ENCODE assay signal across 8 cellular contexts in the genomic region with DNA sequence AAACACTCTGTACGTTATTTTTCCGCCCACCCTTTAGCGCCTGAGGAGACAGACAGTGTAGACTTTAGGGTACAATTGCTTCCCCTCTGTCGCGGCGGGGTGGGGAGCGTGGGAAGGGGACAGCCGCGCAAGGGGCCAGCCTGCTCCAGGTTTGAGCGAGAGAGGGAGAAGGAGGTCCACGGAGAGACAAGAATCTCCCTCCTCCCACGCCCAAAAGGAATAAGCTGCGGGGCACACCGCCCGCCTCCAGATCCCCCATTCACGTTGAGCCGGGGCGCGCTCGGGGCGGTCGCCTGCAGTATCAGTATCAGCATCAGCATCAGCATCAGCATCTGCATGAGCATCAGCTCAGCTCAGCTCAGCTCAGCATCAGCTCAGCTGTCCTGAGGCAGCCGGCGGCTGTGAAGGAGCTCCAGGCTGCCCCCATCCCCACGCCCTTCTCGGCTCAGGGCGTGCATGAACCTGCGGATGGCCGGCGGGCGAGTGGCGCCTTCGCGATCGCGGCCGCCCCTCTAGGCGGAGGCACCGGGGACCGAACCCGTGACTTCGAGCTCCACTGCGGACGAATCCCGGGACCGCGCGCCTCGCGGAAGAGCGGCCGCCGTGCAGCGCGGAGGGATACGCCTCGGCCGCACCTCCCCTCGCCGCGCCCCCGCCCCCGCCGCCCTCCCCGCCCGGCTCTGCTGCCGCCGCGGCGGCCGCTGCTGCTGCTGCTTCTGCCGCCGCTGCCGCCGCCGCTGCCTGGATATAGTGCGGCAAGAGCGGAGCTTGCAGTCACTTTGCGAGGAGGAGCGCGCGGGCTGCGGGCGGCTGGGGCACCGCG. TPM values are rescaled to one million over a fixed set of nuclear protein-coding genes. Genes with fewer than 3 reads are reported as not detected.
DNase-seq lines count a peak whose midpoint lies in the region; ATAC-seq and TF ChIP-seq lines count a peak whose summit lies in the region.

A gene (plus strand): TSS at position 777 of the 823 bp plus-strand sequence.

- H3K9me3 Mint-ChIP-seq in activated CD8-positive, alpha-beta memory T cell treated with anti-CD3 and anti-CD28 coated beads, Interleukin-2, amount 10 ng/mL, durations not matched to agents 7 days and 5 days (ENCODE audit: low read depth), result no peaks in the 10 kb centered on the region
- no peaks in the 10 kb centered on the region for H3K9me3 Mint-ChIP-seq in endodermal cell

- H3K23ac ChIP-seq in mesendoderm (ENCODE audit: low read length), result no peak within 1 kb of the TSS

- no peaks in the 10 kb centered on the region for H3K36me3 Mint-ChIP-seq in activated CD8-positive, alpha-beta memory T cell treated with anti-CD3 and anti-CD28 coated beads, Interleukin-2, amount 10 ng/mL, durations not matched to agents 7 days and 5 days
- no peaks in the 10 kb centered on the region for H3K36me3 Mint-ChIP-seq in endodermal cell (ENCODE audit: low read depth)

- H3K36me3 ChIP-seq in endodermal cell (ENCODE audit: control insufficient read depth, insufficient read depth, low read length) (no peaks in the 10 kb centered on the region), mesendoderm (ENCODE audit: control insufficient read depth, insufficient read depth, low read length) (no peaks in the 10 kb centered on the region)

- H3K27ac ChIP-seq in endodermal cell (ENCODE audit: low read depth, low read length) (no peak within 1 kb of the TSS), mesendoderm (ENCODE audit: low read depth, low read length) (no peak within 1 kb of the TSS)

- in situ Hi-C loops in ACHN (cut with HindIII; ENCODE audit: low pct_ligation_motif_present, low pct_unique_long_range_greater_than_20kb, low sequenced_read_pairs), result no loop called here

- peak within 1 kb of the TSS; percentile 86 for H3K4me3 ChIP-seq in endodermal cell (ENCODE audit: low read length)
- no peak within 1 kb of the TSS for H3K4me3 ChIP-seq in mesendoderm (ENCODE audit: low read length)

- peaks cover 36% of the 10 kb centered on the region for H3K27me3 Mint-ChIP-seq in activated CD8-positive, alpha-beta memory T cell treated with anti-CD3 and anti-CD28 coated beads, Interleukin-2, amount 10 ng/mL, durations not matched to agents 7 days and 5 days
- peaks cover 54% of the 10 kb centered on the region for H3K27me3 Mint-ChIP-seq in endodermal cell (ENCODE audit: insufficient read depth)

- peak within 1 kb of the TSS; percentile 40 for H3K27ac Mint-ChIP-seq in activated CD8-positive, alpha-beta memory T cell treated with anti-CD3 and anti-CD28 coated beads, Interleukin-2, amount 10 ng/mL, durations not matched to agents 7 days and 5 days
- H3K27ac Mint-ChIP-seq in endodermal cell, result no peak within 1 kb of the TSS

- H3K4me3 Mint-ChIP-seq in activated CD8-positive, alpha-beta memory T cell treated with anti-CD3 and anti-CD28 coated beads, Interleukin-2, amount 10 ng/mL, durations not matched to agents 7 days and 5 days, result peak within 1 kb of the TSS; percentile 48
- peak within 1 kb of the TSS; percentile 58 for H3K4me3 Mint-ChIP-seq in endodermal cell

- H3K4me1 Mint-ChIP-seq in activated CD8-positive, alpha-beta memory T cell treated with anti-CD3 and anti-CD28 coated beads, Interleukin-2, amount 10 ng/mL, durations not matched to agents 7 days and 5 days, result peaks cover 3% of the 10 kb centered on the region
- peaks cover 10% of the 10 kb centered on the region for H3K4me1 Mint-ChIP-seq in endodermal cell

- H2BK120ac ChIP-seq in mesendoderm (ENCODE audit: low read depth, low read length), result no peak within 1 kb of the TSS

- CTCF ChIA-PET in activated CD8-positive, alpha-beta memory T cell treated with anti-CD3 and anti-CD28 coated beads, Interleukin-2, amount 10 ng/mL, durations not matched to agents 7 days and 5 days (lab: Charles Lee), result interaction anchor here (0.6 kb wide), 1 partner anchor 16 kb away, joined by 3 read pairs; no protein-coding TSS in a partner anchor

- H3K79me1 ChIP-seq in mesendoderm (ENCODE audit: low read length), result no peaks in the 10 kb centered on the region

- H3K4me1 ChIP-seq in endodermal cell (ENCODE audit: control insufficient read depth, insufficient read depth, low read length) (no peaks in the 10 kb centered on the region), mesendoderm (ENCODE audit: control insufficient read depth, low read depth, low read length) (no peaks in the 10 kb centered on the region)

- WGBS in endodermal cell (ENCODE audit: insufficient coverage in 1 of 2, insufficient read length in 1 of 2), 2 experiments, result 0 to 1% methylated on average over 6 to 85 of the region's 86 CpGs
- WGBS in mesendoderm (ENCODE audit: extremely low coverage, insufficient coverage, low lambda C conversion rate), result no CpG with 5 or more reads among the region's 86 CpGs

- H2AK5ac ChIP-seq in mesendoderm (ENCODE audit: low read length), result no peak within 1 kb of the TSS

- no peak within 1 kb of the TSS for H2BK15ac ChIP-seq in mesendoderm (replicated peaks; ENCODE audit: low read depth)

- H3K4me2 ChIP-seq in mesendoderm (ENCODE audit: low read length), result peak within 1 kb of the TSS; percentile 38

- H3K56ac ChIP-seq in mesendoderm (ENCODE audit: low read length), result peak within 1 kb of the TSS; percentile 50

- H3K27me3 ChIP-seq in endodermal cell (ENCODE audit: control insufficient read depth, insufficient read depth, low read length, poor library complexity, severe bottlenecking) (peaks cover 45% of the 10 kb centered on the region), mesendoderm (ENCODE audit: insufficient read depth, low read length, poor library complexity) (no peaks in the 10 kb centered on the region)

- no peak within 1 kb of the TSS for H3K4ac ChIP-seq in mesendoderm (ENCODE audit: low read depth, low read length)

- no peak within 1 kb of the TSS for H3K18ac ChIP-seq in mesendoderm (ENCODE audit: low read length)

- H3K9me3 ChIP-seq in endodermal cell (ENCODE audit: control insufficient read depth, low read length), result no peaks in the 10 kb centered on the region

- no peak within 1 kb of the TSS for H2BK5ac ChIP-seq in mesendoderm (ENCODE audit: low read length)

- ATAC-seq in GM19468 (IDR thresholded peaks at IDR 0.05; ENCODE audit: extremely low read depth, unreplicated experiment), result peak; percentile 47
- ATAC-seq in activated CD8-positive, alpha-beta memory T cell treated with anti-CD3 and anti-CD28 coated beads, Interleukin-2, amount 10 ng/mL, durations not matched to agents 7 days and 5 days, result peak; percentile 86

- DNase-seq in ACHN (peak; percentile 76), NCI-H226 (peak; percentile 57), endodermal cell (peak; percentile 92), mesendoderm (peak; percentile 90), cerebellar nuclear complex (lab: John Stamatoyannopoulos, UW) (no peak)
- DNase-seq in activated CD8-positive, alpha-beta memory T cell treated with anti-CD3 and anti-CD28 coated beads, Interleukin-2, amount 10 ng/mL, durations not matched to agents 7 days and 5 days, result peak; percentile 45
- peak; percentile 25 for DNase-seq in stimulated activated CD8-positive, alpha-beta memory T cell treated with anti-CD3 and anti-CD28 coated beads, Interleukin-15, amount 100 ng/mL, for 24 hours (ENCODE audit: low read depth)

- no peak for TF ChIP-seq CTCF in endodermal cell (conservative IDR thresholded peaks at IDR 0.05)

- no peak within 1 kb of the TSS for H3K9ac ChIP-seq in endodermal cell (ENCODE audit: extremely low read depth, low read length, poor library complexity, severe bottlenecking)
- peak within 1 kb of the TSS; percentile 12 for H3K9ac ChIP-seq in mesendoderm (ENCODE audit: low read length)

- no peak within 1 kb of the TSS for H4K8ac ChIP-seq in mesendoderm (ENCODE audit: low read depth, low read length)

- no peak within 1 kb of the TSS for H4K5ac ChIP-seq in mesendoderm (ENCODE audit: low read length)

- no peaks in the 10 kb centered on the region for H3K79me2 ChIP-seq in mesendoderm (ENCODE audit: control insufficient read depth, insufficient read depth, low read length)

RNA-seq across cellular contexts. Expression of the gene that starts here (rescaled TPM):
- total RNA-seq in activated CD8-positive, alpha-beta memory T cell treated with anti-CD3 and anti-CD28 coated beads, Interleukin-2, amount 10 ng/mL, durations not matched to agents 7 days and 5 days, result not detected
- under 1 TPM; 0.46 to 0.69 TPM for total RNA-seq in endodermal cell
- 5.6 TPM for polyA plus RNA-seq in endodermal cell (2013, experiment 1 of 2)
- 5.2 TPM for polyA plus RNA-seq in endodermal cell (2013, experiment 2 of 2)
- 0.15 TPM for polyA plus RNA-seq in mesendoderm (2013, experiment 1 of 2)
- 0.18 TPM for polyA plus RNA-seq in mesendoderm (2013, experiment 2 of 2)

Comparison
In these comparisons a context has a peak if more than half of its experiments do, and no peak if none do; other contexts are left out.
1. Peak in DNase-seq and ATAC-seq in activated CD8-positive, alpha-beta memory T cell treated with anti-CD3 and anti-CD28 coated beads, Interleukin-2, amount 10 ng/mL, durations not matched to agents 7 days and 5 days; RNA of the gene not detected or under 1 TPM.
2. DNase-seq: peak in ACHN (single experiment), NCI-H226 (single experiment), endodermal cell (single experiment), mesendoderm (single experiment) and stimulated activated CD8-positive, alpha-beta memory T cell treated with anti-CD3 and anti-CD28 coated beads, Interleukin-15, amount 100 ng/mL, for 24 hours (single experiment); none in cerebellar nuclear complex (0 of 2).